ENCODE assay signal across 28 cellular contexts in the genomic region with DNA sequence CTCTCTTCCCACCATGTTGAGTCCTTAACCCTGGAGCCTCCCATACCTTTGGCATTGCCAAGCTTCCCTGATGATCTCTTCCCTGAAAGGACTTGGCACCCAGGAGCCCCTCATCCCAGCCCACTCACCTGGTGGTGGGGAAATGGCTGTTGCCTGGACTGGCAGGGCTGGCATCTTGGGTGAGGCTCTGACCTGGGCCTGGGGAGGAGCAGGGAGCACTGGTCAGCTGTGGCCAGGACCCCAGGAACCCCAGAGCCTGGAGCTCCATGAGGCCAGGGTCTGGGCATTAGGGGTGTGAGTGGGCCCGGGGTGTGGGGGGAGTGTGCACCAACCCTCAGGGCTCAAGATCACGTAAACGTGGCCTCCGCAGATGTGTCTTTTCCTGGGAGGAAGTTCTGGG.
"Had no signal": no experiment of that assay in that cellular context is flagged by ENCODE, and none has a peak within 500 bp of the region (broad histone marks: within the 10 kb centered on the region; RNA-seq: fewer than 3 reads in every experiment).

No MANE protein-coding gene starts in this region.

- H3K9ac ChIP-seq: neural progenitor cell had no signal

- H3K27me3 ChIP-seq: foreskin keratinocyte, heart left ventricle, hepatocyte, ovary, testis, tibial artery had no signal

- ATAC-seq: foreskin keratinocyte; gastroesophageal sphincter; heart left ventricle; left lobe of liver; naive thymus-derived CD4-positive, alpha-beta T cell; sciatic nerve; stimulated activated memory B cell treated with anti-CD40 and anti-IgM and Interleukin-4, amounts not matched to agents 10 μg/mL and 1 μg/mL and 100 μg/mL, for 72 hours; stimulated activated naive CD8-positive, alpha-beta T cell treated with anti-CD3 and anti-CD28 coated beads, Interleukin-15, Interleukin-2, amounts not matched to agents 100 U/mL and 50 U/mL, for 24 hours had no signal

- H3K36me3 ChIP-seq: esophagus muscularis mucosa, gastroesophageal sphincter, heart left ventricle, neural progenitor cell, ovary, tibial artery had no signal

- H3K4me1 ChIP-seq: neural progenitor cell had no signal

- H3K4me3 ChIP-seq: coronary artery, esophagus muscularis mucosa, gastroesophageal sphincter, heart left ventricle, hepatocyte, neural progenitor cell, ovary, smooth muscle cell, testis, tibial artery had no signal

- FAIRE-seq: endothelial cell of umbilical vein, kidney, urothelium cell line had no signal

- H3K27ac ChIP-seq: coronary artery, esophagus muscularis mucosa, foreskin keratinocyte, gastroesophageal sphincter, hepatocyte, neural progenitor cell, ovary, testis, tibial artery had no signal

- H3K9me3 ChIP-seq: esophagus muscularis mucosa, gastroesophageal sphincter, heart left ventricle, ovary, testis, tibial artery had no signal

- DNase-seq: dermis blood vessel endothelial cell; effector memory CD4-positive, alpha-beta T cell; foreskin keratinocyte; heart left ventricle; kidney; mesendoderm; midbrain; naive thymus-derived CD4-positive, alpha-beta T cell; nucleus accumbens; ovary; retina; stimulated activated CD4-positive, alpha-beta T cell treated with anti-CD3 and anti-CD28 coated beads, Interleukin-2, amount 100 ng/mL, for 24 hours; stimulated activated CD4-positive, alpha-beta T cell treated with anti-CD3 and anti-CD28 coated beads, Interleukin-4, amount 100 ng/mL, for 24 hours; stimulated activated naive CD8-positive, alpha-beta T cell treated with anti-CD3 and anti-CD28 coated beads, Interleukin-15, Interleukin-2, amounts not matched to agents 100 U/mL and 50 U/mL, for 24 hours; substantia nigra; testis; tibial artery had no signal

- H3K4me2 ChIP-seq: hepatocyte, neural progenitor cell, smooth muscle cell had no signal

- H2AFZ ChIP-seq: hepatocyte, neural progenitor cell had no signal
